In genomic region chr6:104855507-104855906, GRCh38 we compare ENCODE assay signal across 13 cellular contexts. TPM values are rescaled to one million over a fixed set of nuclear protein-coding genes. Genes with fewer than 3 reads are reported as not detected.
DNase-seq lines count a peak whose midpoint lies in the region; ATAC-seq lines count a peak whose summit lies in the region.
"Had no signal": no experiment of that assay in that cellular context is flagged by ENCODE, and none has a peak within 500 bp of the region (broad histone marks: within the 10 kb centered on the region; RNA-seq: fewer than 3 reads in every experiment).

No MANE protein-coding gene starts in this region.

- no peak overlapping the region for H3K27ac ChIP-seq in GM23248
- H3K27ac ChIP-seq: epithelial cell of prostate had no signal

- H4K20me1 ChIP-seq in GM23248 (ENCODE audit: insufficient read depth) = no peaks in the 10 kb centered on the region

- H3K79me2 ChIP-seq in GM23248 (ENCODE audit: insufficient read depth) = peaks cover 64% of the 10 kb centered on the region

- H3K9ac ChIP-seq in GM23248 = no peak overlapping the region

- peaks cover 12% of the 10 kb centered on the region; the same call in 1 of the 2 replicates for H3K4me1 ChIP-seq in GM23248 (ENCODE audit: insufficient read depth)

- no peaks in the 10 kb centered on the region for H3K9me2 ChIP-seq in GM23248 (ENCODE audit: insufficient read depth)

- no peaks in the 10 kb centered on the region for H3K9me3 ChIP-seq in GM23248 (ENCODE audit: low read depth)

- H3K36me3 ChIP-seq in GM23248 (ENCODE audit: low read depth) = 0 out of 2 replicates have a peak, but pooled peaks cover under 1% of the 10 kb centered on the region

- no peak overlapping the region for H2AFZ ChIP-seq in GM23248

- no peak overlapping the region for H3K4me2 ChIP-seq in GM23248 (ENCODE audit: unreplicated experiment)

- H3F3A ChIP-seq in GM23248 (ENCODE audit: insufficient read depth) = no peaks in the 10 kb centered on the region

- ATAC-seq in GM18909 (IDR thresholded peaks at IDR 0.05; ENCODE audit: poor library complexity, unreplicated experiment) = no peak
- ATAC-seq in HG02763 (IDR thresholded peaks at IDR 0.05; ENCODE audit: unreplicated experiment) = no peak

- in situ Hi-C loops in GM23248 (cut with MboI) = no loop called here

- H3K27me3 ChIP-seq in GM23248 (replicated peaks; ENCODE audit: insufficient read depth) = no peaks in the 10 kb centered on the region

- DNase-seq in A172 (ENCODE audit: low spot score) (peak; percentile 28), GM23248 (peak; percentile 80), amniotic stem cell (lab: John Stamatoyannopoulos, UW) (peak; percentile 36), glomerular visceral epithelial cell (ENCODE audit: extremely low spot score) (peak; percentile 17), NOMO-1 treated with dmso at 0.1 percent for 144 hours (lab: John Stamatoyannopoulos, UW; ENCODE audit: unreplicated experiment) (no peak)
- no peak for DNase-seq in activated effector memory CD4-positive, alpha-beta T cell treated with Interleukin-2 at 50 U/mL for 16 hours
- DNase-seq: activated naive CD4-positive, alpha-beta T cell treated with Interleukin-2 at 50 U/mL for 16 hours; NCI-H1105; NK-92 treated with Interleukin-12 subunit alpha and Interleukin-12 subunit beta, amount 100 ng/mL, for 24 hours; substantia nigra had no signal

- H3K4me3 ChIP-seq in GM23248 = no peak overlapping the region

- 52% methylated on average over 2 of the region's 2 CpGs for WGBS in GM23248 (ENCODE audit: low coverage in 1 of 2, low lambda C conversion rate in 2 of 2, missing lambda C conversion rate in 2 of 2), 2 experiments

RNA-seq across cellular contexts. Expression of gene HACE1, which starts 4.2 kb away (rescaled TPM):
- 8.8 and 9.9 TPM in 2 replicates for total RNA-seq in A172 (2014; rRNA removed; shearing (Covaris generic))
- 13.3 and 38.2 TPM in 2 replicates for total RNA-seq in GM23248 (2014; rRNA removed; shearing (Covaris generic))
- 7.7 and 8.0 TPM in 2 replicates for polyA plus RNA-seq in GM23248 (2016; fragmentation: Nextera tagmentation; extraction: Ambion mirVana)

Comparison
In these comparisons a context has a peak if more than half of its experiments do, and no peak if none do; other contexts are left out.
1. DNase-seq: peak in A172 (single experiment), GM23248 (single experiment), amniotic stem cell (single experiment) and glomerular visceral epithelial cell (single experiment); none in activated effector memory CD4-positive, alpha-beta T cell treated with Interleukin-2 at 50 U/mL for 16 hours (single experiment) and NOMO-1 treated with dmso at 0.1 percent for 144 hours (single experiment).